ENCODE assay signal across 14 cellular contexts in genomic region chr12:74903522-74903921, GRCh38.
DNase-seq lines count a peak whose midpoint lies in the region; ATAC-seq, FAIRE-seq and TF ChIP-seq lines count a peak whose summit lies in the region.
"Had no signal": no experiment of that assay in that cellular context is flagged by ENCODE, and none has a peak within 500 bp of the region (broad histone marks: within the 10 kb centered on the region; RNA-seq: fewer than 3 reads in every experiment).

No MANE protein-coding gene starts in this region.

- no peak overlapping the region for H3K23ac ChIP-seq in neuronal stem cell (ENCODE audit: low read depth, low read length, poor library complexity)

- TF ChIP-seq EP300 in SK-N-SH (IDR thresholded peaks at IDR 0.05; ENCODE audit: borderline replicate concordance in 1 of 2, low read depth in 1 of 2, low read length in 1 of 2), result no peak
- TF ChIP-seq EP300 in K562 (IDR thresholded peaks at IDR 0.05; ENCODE audit: low read length), result no peak

- H3K36me3 ChIP-seq in SK-N-SH (replicated peaks in 1 of 2; ENCODE audit: control insufficient read depth in 1 of 2, insufficient read depth in 2 of 2, low read length in 1 of 2), result no peaks in the 10 kb centered on the region
- no peaks in the 10 kb centered on the region for H3K36me3 ChIP-seq in KMS-11 (ENCODE audit: insufficient read depth)
- no peaks in the 10 kb centered on the region for H3K36me3 ChIP-seq in K562 (ENCODE audit: control insufficient read depth, insufficient read depth, low read length)
- H3K36me3 ChIP-seq in neuronal stem cell (replicated peaks in 1 of 2; ENCODE audit: control insufficient read depth in 2 of 2, insufficient read depth in 2 of 2, low read length in 2 of 2), result no peaks in the 10 kb centered on the region
- H3K36me3 ChIP-seq: pancreas, thyroid gland had no signal

- DNase-seq in SK-N-SH (no peak), K562 (ENCODE audit: extremely low read depth in 1 of 4, low spot score in 3 of 4) (peak in 1 of 4 experiments; percentile 4), neuronal stem cell (ENCODE audit: low spot score) (peak; percentile 8), C1 segment of cervical spinal cord (lab: John Stamatoyannopoulos, UW) (no peak)
- DNase-seq in effector memory CD8-positive, alpha-beta T cell, result no peak
- DNase-seq: activated CD4-positive, alpha-beta memory T cell treated with anti-CD3 and anti-CD28 coated beads, Interleukin-2, amount 10 ng/mL, durations not matched to agents 7 days and 5 days; pancreas; thyroid gland had no signal

- H3K9me3 Mint-ChIP-seq in effector memory CD8-positive, alpha-beta T cell, result no peaks in the 10 kb centered on the region
- H3K9me3 Mint-ChIP-seq: activated CD4-positive, alpha-beta memory T cell treated with anti-CD3 and anti-CD28 coated beads, Interleukin-2, amount 10 ng/mL, durations not matched to agents 7 days and 5 days had no signal

- intact Hi-C loops in K562 (cut with micrococcal nuclease), result no loop called here

- in situ Hi-C loops in K562 (cut with MboI), result no loop called here

- H2BK15ac ChIP-seq in neuronal stem cell (ENCODE audit: low read length), result no peak overlapping the region

- no peaks in the 10 kb centered on the region for H3K9me1 ChIP-seq in K562 (ENCODE audit: control insufficient read depth, insufficient read depth, low read length)

- no peaks in the 10 kb centered on the region for H3K27me3 ChIP-seq in SK-N-SH (ENCODE audit: insufficient read depth)
- no peaks in the 10 kb centered on the region for H3K27me3 ChIP-seq in KMS-11 (ENCODE audit: insufficient read depth, low read depth)
- no peaks in the 10 kb centered on the region for H3K27me3 ChIP-seq in K562 (ENCODE audit: control insufficient read depth in 2 of 2, insufficient read depth in 2 of 2, low read length in 2 of 2)
- H3K27me3 ChIP-seq in neuronal stem cell (ENCODE audit: control insufficient read depth in 3 of 3, insufficient read depth in 3 of 3, low read depth in 1 of 3, low read length in 3 of 3), result no peaks in the 10 kb centered on the region
- H3K27me3 ChIP-seq: pancreas, thyroid gland had no signal

- no peak overlapping the region for H2BK12ac ChIP-seq in neuronal stem cell (ENCODE audit: low read length)

- BruUV-seq in K562 (replicated peaks; lab: Mats Ljungman, UMichigan), result no TSS peak

- no peak overlapping the region for H2AFZ ChIP-seq in SK-N-SH (ENCODE audit: low read depth)
- no peak overlapping the region for H2AFZ ChIP-seq in KMS-11 (ENCODE audit: low read depth)
- H2AFZ ChIP-seq in K562 (ENCODE audit: low read depth, low read length), result no peak overlapping the region
- no peak overlapping the region for H2AFZ ChIP-seq in neuronal stem cell (ENCODE audit: low read length)

- POLR2A ChIA-PET in SK-N-SH (lab: Yijun Ruan, JAX), result no interaction called here
- POLR2A ChIA-PET in K562 (lab: Yijun Ruan, JAX), result no interaction called here

- no peaks in the 10 kb centered on the region for H3K79me2 ChIP-seq in SK-N-SH (ENCODE audit: insufficient read depth)
- H3K79me2 ChIP-seq in KMS-11 (ENCODE audit: insufficient read depth, low read depth), result no peaks in the 10 kb centered on the region
- H3K79me2 ChIP-seq in K562 (ENCODE audit: control insufficient read depth, insufficient read depth, low read length), result no peaks in the 10 kb centered on the region

- H2BK120ac ChIP-seq in neuronal stem cell (ENCODE audit: low read depth, low read length), result no peak overlapping the region

- TF ChIP-seq CTCF in SK-N-SH (IDR thresholded peaks at IDR 0.05) (peak; percentile 47), KMS-11 (conservative IDR thresholded peaks at IDR 0.05; ENCODE audit: low read depth, low read length) (peak; percentile 41; the same call in 1 of the 2 replicates), K562 (IDR thresholded peaks at IDR 0.05 in 2 of 3, conservative IDR thresholded peaks at IDR 0.05 in 1 of 3; ENCODE audit: insufficient read depth in 2 of 3, low read depth in 1 of 3, low read length in 3 of 3) (no peak)

- H3K9me2 ChIP-seq in SK-N-SH, result no peaks in the 10 kb centered on the region

- H3K9ac ChIP-seq in SK-N-SH, result no peak overlapping the region
- H3K9ac ChIP-seq in KMS-11, result no peak overlapping the region
- H3K9ac ChIP-seq in K562 (ENCODE audit: insufficient read depth in 1 of 2, low read depth in 2 of 2, low read length in 2 of 2), result no peak overlapping the region
- no peak overlapping the region for H3K9ac ChIP-seq in neuronal stem cell (ENCODE audit: low read depth, low read length, poor library complexity)

- H3K4me1 ChIP-seq in SK-N-SH (ENCODE audit: control insufficient read depth in 1 of 2, insufficient read depth in 2 of 2, low read depth in 1 of 2, low read length in 1 of 2), result no peaks in the 10 kb centered on the region
- H3K4me1 ChIP-seq in KMS-11 (ENCODE audit: low read depth, poor library complexity, severe bottlenecking), result no peaks in the 10 kb centered on the region
- no peaks in the 10 kb centered on the region for H3K4me1 ChIP-seq in K562 (replicated peaks in 1 of 2; ENCODE audit: control insufficient read depth in 2 of 2, insufficient read depth in 2 of 2, low read length in 2 of 2)
- H3K4me1 ChIP-seq in neuronal stem cell (ENCODE audit: control insufficient read depth in 2 of 2, insufficient read depth in 1 of 2, low read depth in 1 of 2, low read length in 2 of 2), result peaks cover 0 to 14% of the 10 kb centered on the region in 2 donors
- H3K4me1 ChIP-seq: pancreas, thyroid gland had no signal

- no peaks in the 10 kb centered on the region for H3K9me3 ChIP-seq in SK-N-SH
- H3K9me3 ChIP-seq in K562 (replicated peaks; ENCODE audit: control insufficient read depth, insufficient read depth, low read depth, low read length), result no peaks in the 10 kb centered on the region
- no peaks in the 10 kb centered on the region for H3K9me3 ChIP-seq in neuronal stem cell (replicated peaks in 1 of 2; ENCODE audit: control insufficient read depth in 2 of 2, insufficient read depth in 1 of 2, low read depth in 1 of 2, low read length in 2 of 2)
- H3K9me3 ChIP-seq: pancreas, thyroid gland had no signal

- no peak overlapping the region for H4K91ac ChIP-seq in neuronal stem cell (ENCODE audit: low read depth, low read length, poor library complexity)

- H3K14ac ChIP-seq in neuronal stem cell (ENCODE audit: low read length), result no peak overlapping the region

- CTCF ChIA-PET in SK-N-SH (lab: Yijun Ruan, JAX), result interaction anchor here (0.8 to 1.4 kb wide), 2 partner anchors 12 to 149 kb away, joined by 3 to 4 read pairs; no protein-coding TSS in a partner anchor
- CTCF ChIA-PET in K562 (lab: Yijun Ruan, JAX; ENCODE audit: low intra/inter-chr PET ratio), result no interaction called here

- no peak overlapping the region for H4K8ac ChIP-seq in neuronal stem cell (ENCODE audit: low read depth, low read length)

- H3K4ac ChIP-seq in neuronal stem cell (ENCODE audit: low read length), result no peak overlapping the region

- no peaks in the 10 kb centered on the region for H3F3A ChIP-seq in SK-N-SH (replicated peaks; ENCODE audit: insufficient read depth)

- no peak overlapping the region for H2AK5ac ChIP-seq in neuronal stem cell (ENCODE audit: low read depth, low read length)

- H4K20me1 ChIP-seq in SK-N-SH (ENCODE audit: insufficient read depth), result no peaks in the 10 kb centered on the region
- no peaks in the 10 kb centered on the region for H4K20me1 ChIP-seq in KMS-11 (ENCODE audit: insufficient read depth)
- no peaks in the 10 kb centered on the region for H4K20me1 ChIP-seq in K562 (replicated peaks; ENCODE audit: control insufficient read depth, insufficient read depth, low read length)

- H3K4me3 ChIP-seq in SK-N-SH (ENCODE audit: low read depth in 2 of 2, low read length in 1 of 2) (no peak overlapping the region), KMS-11 (IDR thresholded peaks at IDR 0.05; ENCODE audit: insufficient read depth, low read depth, low read length) (no peak overlapping the region), K562 (no peak overlapping the region), neuronal stem cell (ENCODE audit: low read length in 2 of 2) (no peak overlapping the region)
- H3K4me3 ChIP-seq: pancreas, SK-N-MC, thyroid gland had no signal

- WGBS in SK-N-SH (ENCODE audit: low lambda C conversion rate), result 12% methylated on average over 1 of the region's 1 CpG
- 0% methylated on average over 1 of the region's 1 CpG for WGBS in K562 (ENCODE audit: insufficient coverage, low coverage, missing lambda C conversion rate)
- no CpG with 5 or more reads among the region's 1 CpG for WGBS in neuronal stem cell (ENCODE audit: extremely low coverage in 2 of 2, insufficient read length in 2 of 2, insufficient replicate concordance in 1 of 2), 2 donors

- H3K27me3 Mint-ChIP-seq in effector memory CD8-positive, alpha-beta T cell, result no peaks in the 10 kb centered on the region
- H3K27me3 Mint-ChIP-seq: activated CD4-positive, alpha-beta memory T cell treated with anti-CD3 and anti-CD28 coated beads, Interleukin-2, amount 10 ng/mL, durations not matched to agents 7 days and 5 days had no signal

- H3K27ac ChIP-seq in SK-N-SH (ENCODE audit: low read depth in 2 of 2, low read length in 1 of 2), result no peak overlapping the region
- no peak overlapping the region for H3K27ac ChIP-seq in KMS-11
- H3K27ac ChIP-seq in K562 (ENCODE audit: extremely low read depth, low read depth, low read length), result no peak overlapping the region
- H3K27ac ChIP-seq in neuronal stem cell (replicated peaks; ENCODE audit: low read length), result no peak overlapping the region
- H3K27ac ChIP-seq: pancreas, SK-N-MC, thyroid gland had no signal

- H2BK5ac ChIP-seq in neuronal stem cell (ENCODE audit: low read length), result no peak overlapping the region

- H3K27ac Mint-ChIP-seq in effector memory CD8-positive, alpha-beta T cell, result no peak overlapping the region
- H3K27ac Mint-ChIP-seq: activated CD4-positive, alpha-beta memory T cell treated with anti-CD3 and anti-CD28 coated beads, Interleukin-2, amount 10 ng/mL, durations not matched to agents 7 days and 5 days had no signal

- H3K79me1 ChIP-seq in neuronal stem cell (ENCODE audit: low read depth, low read length), result no peaks in the 10 kb centered on the region

- TF ChIP-seq RAD21 in SK-N-SH (IDR thresholded peaks at IDR 0.05; ENCODE audit: low read length) (no peak), K562 (CRISPR knock-in tag; conservative IDR thresholded peaks at IDR 0.05 in 1 of 2, IDR thresholded peaks at IDR 0.05 in 1 of 2) (no peak)

- ATAC-seq in SK-N-SH treated with all-trans-retinoic acid at 6 μM for 48 hours (no peak), K562 (no peak), GM18873 (IDR thresholded peaks at IDR 0.05; ENCODE audit: low FRiP score, unreplicated experiment) (no peak)
- no peak for ATAC-seq in effector memory CD8-positive, alpha-beta T cell (replicated peaks)
- ATAC-seq: left lobe of liver, pancreas had no signal

- no peak for FAIRE-seq in K562 (lab: Jason Lieb, UNC)
- FAIRE-seq: HTR-8/SVneo had no signal

- no peak overlapping the region for H3K18ac ChIP-seq in neuronal stem cell (ENCODE audit: low read length)

- TF ChIP-seq POLR2A in K562 (conservative IDR thresholded peaks at IDR 0.05), result no peak

- H3K36me3 Mint-ChIP-seq in effector memory CD8-positive, alpha-beta T cell (ENCODE audit: insufficient read depth), result no peaks in the 10 kb centered on the region

- no peak overlapping the region for H3K4me3 Mint-ChIP-seq in effector memory CD8-positive, alpha-beta T cell
- H3K4me3 Mint-ChIP-seq: activated CD4-positive, alpha-beta memory T cell treated with anti-CD3 and anti-CD28 coated beads, Interleukin-2, amount 10 ng/mL, durations not matched to agents 7 days and 5 days had no signal

- H3K4me1 Mint-ChIP-seq in effector memory CD8-positive, alpha-beta T cell (ENCODE audit: low read depth in 2 of 2), result peaks cover 0 to 2% of the 10 kb centered on the region in 2 donors

- H3K4me2 ChIP-seq in SK-N-SH (no peak overlapping the region), KMS-11 (no peak overlapping the region), K562 (ENCODE audit: insufficient read depth, low read length) (no peak overlapping the region), neuronal stem cell (ENCODE audit: insufficient read depth, low read length, poor library complexity, severe bottlenecking) (no peak overlapping the region)

Comparison
In these comparisons a context has a peak if more than half of its experiments do, and no peak if none do; other contexts are left out.
1. CTCF ChIP-seq: peak in SK-N-SH (single experiment) and KMS-11 (single experiment); none in K562 (0 of 3).
2. Of the 27 proteins assayed by ChIP-seq in both K562 and SK-N-SH: peak only in K562: none; only in SK-N-SH: CTCF; in both: none; in neither: 26.